ENCODE assay signal across 36 cellular contexts in genomic region chr12:28215021-28215420, GRCh38.
"Had no signal": no experiment of that assay in that cellular context is flagged by ENCODE, and none has a peak within 500 bp of the region (broad histone marks: within the 10 kb centered on the region; RNA-seq: fewer than 3 reads in every experiment).

No MANE protein-coding gene starts in this region.

- DNase-seq: Kasumi-1, MG63, MM.1S, MV-4-11, NCI-H1048, NCI-H1092, NCI-H1092 treated with DMSO at 0.1 percent for 48 hours, NCI-H1105, NCI-H1105 treated with DMSO at 0.1 percent for 48 hours, NCI-H1417, NCI-H1417 treated with DMSO at 0.1 percent for 48 hours, NCI-H1436, NCI-H1436 treated with DMSO at 0.1 percent for 48 hours, NCI-H146, NCI-H1694, NCI-H1694 treated with DMSO at 0.1 percent for 48 hours, NCI-H187, NCI-H187 treated with DMSO at 0.1 percent for 48 hours, NCI-H1930, NCI-H2029, NCI-H2029 treated with DMSO at 0.1 percent for 48 hours, NCI-H2081, NCI-H2081 treated with DMSO at 0.1 percent for 48 hours, NCI-H2107, NCI-H2171, NCI-H2171 treated with DMSO at 0.1 percent for 48 hours, NCI-H2227 treated with DMSO at 0.1 percent for 48 hours, NCI-H226, NCI-H345, NCI-H446, NCI-H446 treated with DMSO at 0.1 percent for 48 hours, NCI-H510A, NCI-H510A treated with DMSO at 0.1 percent for 48 hours, NCI-H524, NCI-H524 treated with DMSO at 0.1 percent for 48 hours, NCI-H526 had no signal

- H3K27me3 ChIP-seq: MG63 had no signal

- H3K36me3 ChIP-seq: MG63 had no signal

- H3K4me3 ChIP-seq: MG63 had no signal
